29 cellular contexts compared by ENCODE assay signal in the genomic region with DNA sequence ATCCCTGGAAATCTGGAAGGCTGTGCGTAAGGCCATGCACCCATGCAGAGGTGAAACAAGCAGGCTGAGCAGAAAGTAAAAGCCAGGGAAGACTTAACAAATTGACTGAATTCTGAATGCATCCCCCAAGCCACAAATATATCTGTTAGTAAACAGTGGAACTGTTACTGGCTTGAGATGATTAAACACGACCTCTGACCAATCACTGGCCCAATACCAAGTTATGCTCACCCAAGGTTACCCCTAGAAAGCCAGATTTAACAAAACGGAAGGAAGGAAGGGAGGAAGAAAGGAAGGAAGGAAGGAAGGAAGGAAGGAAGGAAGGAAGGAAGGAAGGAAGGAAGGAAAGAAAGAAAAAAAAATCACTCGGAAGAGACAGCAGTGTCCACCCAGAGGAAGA.
DNase-seq lines count a peak whose midpoint lies in the region; ATAC-seq and TF ChIP-seq lines count a peak whose summit lies in the region.
"Had no signal": no experiment of that assay in that cellular context is flagged by ENCODE, and none has a peak within 500 bp of the region (broad histone marks: within the 10 kb centered on the region; RNA-seq: fewer than 3 reads in every experiment).

No MANE protein-coding gene starts in this region.

- H3K27ac ChIP-seq in A673 (ENCODE audit: low read depth, low read length, poor library complexity, severe bottlenecking), result peak overlapping the region; percentile 93
- peak overlapping the region; percentile 96 for H3K27ac ChIP-seq in SK-N-MC
- H3K27ac ChIP-seq: 22Rv1; A549; BLaER1; BLaER1 treated with 17β-estradiol and CSF1 and Interleukin-3, amounts not matched to agents 10 nM and 100 nM; C4-2B had no signal

- intact Hi-C loops in A673 (cut with micrococcal nuclease; ENCODE audit: unreplicated experiment), result loop anchor here (5.0 kb wide), 2 partner anchors 46 to 126 kb away; no protein-coding TSS in a partner anchor

- H3K9ac ChIP-seq in SK-N-MC (ENCODE audit: insufficient read length), result no peak overlapping the region
- H3K9ac ChIP-seq: BLaER1; BLaER1 treated with 17β-estradiol and CSF1 and Interleukin-3, amounts not matched to agents 10 nM and 100 nM had no signal

- H3K4me3 ChIP-seq in A673 (ENCODE audit: low read depth, low read length, poor library complexity, severe bottlenecking) (no peak overlapping the region), SK-N-MC (peak overlapping the region; percentile 23)
- H3K4me3 ChIP-seq: A549; BLaER1; BLaER1 treated with 17β-estradiol and CSF1 and Interleukin-3, amounts not matched to agents 10 nM and 100 nM had no signal

- no peaks in the 10 kb centered on the region for H3K27me3 ChIP-seq in A673 (replicated peaks; ENCODE audit: insufficient read depth, low read depth, low read length, poor library complexity)
- H3K27me3 ChIP-seq: BE2C; BLaER1; BLaER1 treated with 17β-estradiol and CSF1 and Interleukin-3, amounts not matched to agents 10 nM and 100 nM had no signal

- POLR2A ChIA-PET in A673 (lab: Charles Lee; ENCODE audit: low non-redundant PET), result interaction anchor here (0.6 kb wide), 1 partner anchor 187 kb away, joined by 4 read pairs; no protein-coding TSS in a partner anchor

- CTCF ChIA-PET in A673 (lab: Charles Lee), result no interaction called here

- peaks cover 59% of the 10 kb centered on the region for H3K4me1 ChIP-seq in A673 (ENCODE audit: insufficient read depth, low read length, poor library complexity, severe bottlenecking)
- H3K4me1 ChIP-seq: A549; BE2C; BLaER1; BLaER1 treated with 17β-estradiol and CSF1 and Interleukin-3, amounts not matched to agents 10 nM and 100 nM; Caco-2 had no signal

- DNase-seq in A673 (ENCODE audit: low spot score) (peak; percentile 89), SK-N-MC (ENCODE audit: low read depth, low spot score) (peak; percentile 97), KG1 (lab: John Stamatoyannopoulos, UW) (no peak)
- DNase-seq: 8988T; ACHN; AML-193; BE2C; C1 segment of cervical spinal cord; Caco-2; Calu3; CD4-positive, alpha-beta memory T cell; CD4-positive, alpha-beta T cell; CD4-positive, CD25-positive, alpha-beta regulatory T cell; CD8-positive, alpha-beta memory T cell; CD8-positive, alpha-beta T cell; COR-L47; DMS 273 treated with DMSO at 0.1 percent for 48 hours; DMS153; DMS53; DMS79; DMS79 treated with DMSO at 0.1 percent for 48 hours; DND-41; EL had no signal

- TF ChIP-seq CTCF in A673 (conservative IDR thresholded peaks at IDR 0.05; ENCODE audit: low read depth, low read length), result no peak

- ATAC-seq in HG03095 (IDR thresholded peaks at IDR 0.05; ENCODE audit: unreplicated experiment), result no peak
- ATAC-seq: A549; CD8-positive, alpha-beta T cell had no signal

- H3K36me3 ChIP-seq in A673 (ENCODE audit: insufficient read depth, low read length, poor library complexity, severe bottlenecking) (no peaks in the 10 kb centered on the region), SK-N-MC (ENCODE audit: insufficient read depth, low read length) (no peaks in the 10 kb centered on the region)
- H3K36me3 ChIP-seq: BE2C; BLaER1; BLaER1 treated with 17β-estradiol and CSF1 and Interleukin-3, amounts not matched to agents 10 nM and 100 nM had no signal

- BruUV-seq in A673 (replicated peaks; lab: Mats Ljungman, UMichigan), result no TSS peak

- no peaks in the 10 kb centered on the region for H3K9me3 ChIP-seq in A673 (ENCODE audit: low read depth, low read length, poor library complexity, severe bottlenecking)
- H3K9me3 ChIP-seq in SK-N-MC (ENCODE audit: low read depth, low read length), result no peaks in the 10 kb centered on the region
- H3K9me3 ChIP-seq: A549, BE2C, BLaER1, Caco-2 had no signal
